ENCODE assay signal across 26 cellular contexts in genomic region chr10:20221353-20221752, GRCh38.
"Had no signal": no experiment of that assay in that cellular context is flagged by ENCODE, and none has a peak within 500 bp of the region (broad histone marks: within the 10 kb centered on the region; RNA-seq: fewer than 3 reads in every experiment).

No MANE protein-coding gene starts in this region.

- H3K4me3 ChIP-seq: coronary artery, dorsolateral prefrontal cortex, esophagus squamous epithelium, gastrocnemius medialis, heart right ventricle, left lung, lower lobe of right lung, mucosa of descending colon had no signal

- FAIRE-seq: colon, islet of Langerhans, keratinocyte had no signal

- ATAC-seq: esophagus mucosa, gastrocnemius medialis, left cardiac atrium, left lung, left ventricle myocardium superior, lower lobe of right lung, mucosa of descending colon had no signal

- H3K9me3 ChIP-seq: esophagus squamous epithelium, gastrocnemius medialis, heart right ventricle, left lung, lower lobe of right lung, mucosa of descending colon had no signal

- H3K4me3 Mint-ChIP-seq: mesothelial cell of epicardium had no signal

- H3K27ac ChIP-seq: coronary artery, dorsolateral prefrontal cortex, epithelial cell of prostate, esophagus squamous epithelium, gastrocnemius medialis, heart right ventricle, left lung, lower lobe of right lung had no signal

- H3K4me1 ChIP-seq: esophagus squamous epithelium, gastrocnemius medialis, left lung, lower lobe of right lung had no signal

- H3K9me3 Mint-ChIP-seq: mesothelial cell of epicardium had no signal

- DNase-seq: dermis blood vessel endothelial cell; dorsolateral prefrontal cortex; effector CD4-positive, alpha-beta T cell; effector memory CD4-positive, alpha-beta T cell; erythroblast; esophagus squamous epithelium; foreskin fibroblast; foreskin melanocyte; gastrocnemius medialis; glutamatergic neuron; head of caudate nucleus; heart right ventricle; hippocampal formation; left cardiac atrium; left lung; left ventricle myocardium superior; lower lobe of right lung; mesenchymal stem cell; mucosa of descending colon had no signal

- H3K36me3 ChIP-seq: gastrocnemius medialis had no signal

- H3K27me3 ChIP-seq: dorsolateral prefrontal cortex, esophagus squamous epithelium, gastrocnemius medialis, heart right ventricle, left lung had no signal
